Comparison of ENCODE assay signal across 39 cellular contexts in the genomic region with DNA sequence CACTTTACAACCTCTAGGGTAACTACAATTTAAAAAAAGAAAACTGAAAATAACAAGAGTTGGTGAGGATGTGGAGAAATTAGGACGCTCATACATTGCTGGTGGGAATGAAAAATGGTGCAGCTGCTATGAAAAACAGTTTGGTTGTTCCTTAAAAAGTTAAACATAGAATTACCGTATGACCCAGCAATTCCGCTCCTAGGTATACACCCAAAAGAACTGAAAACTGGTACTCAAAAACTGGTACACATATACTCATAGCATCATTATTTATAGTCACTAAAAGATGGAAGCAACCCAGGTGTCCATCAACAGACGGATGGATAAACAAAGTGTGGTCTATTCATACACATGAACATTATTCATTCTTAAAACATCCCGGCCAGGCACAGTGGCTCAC. TPM values are rescaled to one million over a fixed set of nuclear protein-coding genes. Genes with fewer than 3 reads are reported as not detected.
"Had no signal": no experiment of that assay in that cellular context is flagged by ENCODE, and none has a peak within 500 bp of the region (broad histone marks: within the 10 kb centered on the region; RNA-seq: fewer than 3 reads in every experiment).

No MANE protein-coding gene starts in this region.

- H3K27ac Mint-ChIP-seq: activated naive CD4-positive, alpha-beta T cell treated with anti-CD3 and anti-CD28 coated beads for 36 hours; activated naive CD4-positive, alpha-beta T cell treated with anti-CD3 and anti-CD28 coated beads, Interleukin-2, amount 10 ng/mL, durations not matched to agents 7 days and 5 days; activated naive CD4-positive, alpha-beta T cell treated with anti-CD3 and anti-CD28 coated beads, Interleukin-2, amount 50 U/mL, for 24 hours; activated naive CD8-positive, alpha-beta T cell; activated naive CD8-positive, alpha-beta T cell treated with anti-CD3 and anti-CD28 coated beads for 36 hours; activated naive CD8-positive, alpha-beta T cell treated with anti-CD3 and anti-CD28 coated beads, Interleukin-2, amount 10 ng/mL, durations not matched to agents 7 days and 5 days; activated naive CD8-positive, alpha-beta T cell treated with anti-CD3 and anti-CD28 coated beads, Interleukin-2, amount 50 U/mL, for 24 hours; activated T-cell treated with anti-CD3 and anti-CD28 coated beads, Interleukin-2, amount 50 U/mL, for 24 hours; activated T-cell treated with anti-CD3 and anti-CD28 coated beads, Interleukin-2, amount 50 U/mL, for 72 hours; activated T-helper 1 cell treated with anti-CD3 and anti-CD28 coated beads, Interleukin-12 subunit alpha, Interleukin-12 subunit beta, Interleukin-2, Interleukin-4 antibody, amounts not matched to agents 30 ng/mL and 10 ng/mL and 1 ng/mL, durations not matched to agents 14 hours and 24 hours and 36 hours; activated T-helper 17 cell treated with anti-CD3 and anti-CD28 coated beads, Interleukin-2, amount 50 U/mL, for 72 hours; activated T-helper 2 cell treated with anti-CD3 and anti-CD28 coated beads, Interferon-gamma antibody, Interleukin-2, Interleukin-4, amounts not matched to agents 10 μg/mL and 5 μg/mL and 100 μg/mL, durations not matched to agents 14 hours and 24 hours and 36 hours; brain had no signal

- H3K36me3 ChIP-seq: adrenal gland, ascending aorta, brain microvascular endothelial cell, breast epithelium, cardiac muscle cell had no signal

- H3K27me3 Mint-ChIP-seq: activated naive CD4-positive, alpha-beta T cell treated with anti-CD3 and anti-CD28 coated beads, Interleukin-2, amount 50 U/mL, for 24 hours; activated naive CD8-positive, alpha-beta T cell; activated naive CD8-positive, alpha-beta T cell treated with anti-CD3 and anti-CD28 coated beads for 36 hours; activated naive CD8-positive, alpha-beta T cell treated with anti-CD3 and anti-CD28 coated beads, Interleukin-2, amount 10 ng/mL, durations not matched to agents 7 days and 5 days; activated T-cell treated with anti-CD3 and anti-CD28 coated beads, Interleukin-2, amount 50 U/mL, for 24 hours; activated T-helper 17 cell treated with anti-CD3 and anti-CD28 coated beads, Interleukin-2, amount 50 U/mL, for 72 hours; central memory CD8-positive, alpha-beta T cell had no signal

- ATAC-seq: activated naive CD4-positive, alpha-beta T cell treated with anti-CD3 and anti-CD28 coated beads, Interleukin-2, amount 50 U/mL, for 72 hours; activated naive CD8-positive, alpha-beta T cell treated with anti-CD3 and anti-CD28 coated beads, Interleukin-2, amount 50 U/mL, for 24 hours; activated T-cell treated with anti-CD3 and anti-CD28 coated beads, Interleukin-2, amount 50 U/mL, for 4 hours; activated T-cell treated with anti-CD3 and anti-CD28 coated beads, Interleukin-2, amount 50 U/mL, for 72 hours; activated T-helper 17 cell treated with anti-CD3 and anti-CD28 coated beads, Interleukin-2, amount 50 U/mL, for 72 hours; body of pancreas had no signal

- H3K9me3 ChIP-seq: adrenal gland, ascending aorta, body of pancreas, breast epithelium had no signal

- H3K9me3 Mint-ChIP-seq: activated naive CD4-positive, alpha-beta T cell treated with anti-CD3 and anti-CD28 coated beads, Interleukin-2, amount 10 ng/mL, durations not matched to agents 7 days and 5 days; activated naive CD4-positive, alpha-beta T cell treated with anti-CD3 and anti-CD28 coated beads, Interleukin-2, amount 50 U/mL, for 24 hours; activated naive CD4-positive, alpha-beta T cell treated with anti-CD3 and anti-CD28 coated beads, Interleukin-2, amount 50 U/mL, for 72 hours; activated naive CD8-positive, alpha-beta T cell treated with anti-CD3 and anti-CD28 coated beads for 36 hours; activated naive CD8-positive, alpha-beta T cell treated with anti-CD3 and anti-CD28 coated beads, Interleukin-2, amount 10 ng/mL, durations not matched to agents 7 days and 5 days; activated naive CD8-positive, alpha-beta T cell treated with anti-CD3 and anti-CD28 coated beads, Interleukin-2, amount 50 U/mL, for 24 hours; activated T-cell treated with anti-CD3 and anti-CD28 coated beads, Interleukin-2, amount 50 U/mL, for 4 hours; activated T-cell treated with anti-CD3 and anti-CD28 coated beads, Interleukin-2, amount 50 U/mL, for 72 hours; activated T-helper 1 cell treated with anti-CD3 and anti-CD28 coated beads, Interleukin-12 subunit alpha, Interleukin-12 subunit beta, Interleukin-2, Interleukin-4 antibody, amounts not matched to agents 30 ng/mL and 10 ng/mL and 1 ng/mL, durations not matched to agents 14 hours and 24 hours and 36 hours; activated T-helper 17 cell treated with anti-CD3 and anti-CD28 coated beads, Interleukin-2, amount 50 U/mL, for 72 hours; activated T-helper 2 cell treated with anti-CD3 and anti-CD28 coated beads, Interferon-gamma antibody, Interleukin-2, Interleukin-4, amounts not matched to agents 10 μg/mL and 5 μg/mL and 100 μg/mL, durations not matched to agents 14 hours and 24 hours and 36 hours; central memory CD8-positive, alpha-beta T cell had no signal

- H3K4me3 ChIP-seq: adrenal gland, ascending aorta, body of pancreas, breast epithelium, cardiac muscle cell had no signal

- H3K36me3 Mint-ChIP-seq: activated naive CD4-positive, alpha-beta T cell treated with anti-CD3 and anti-CD28 coated beads, Interleukin-2, amount 10 ng/mL, durations not matched to agents 7 days and 5 days; activated naive CD4-positive, alpha-beta T cell treated with anti-CD3 and anti-CD28 coated beads, Interleukin-2, amount 50 U/mL, for 24 hours; activated naive CD4-positive, alpha-beta T cell treated with anti-CD3 and anti-CD28 coated beads, Interleukin-2, amount 50 U/mL, for 72 hours; activated naive CD8-positive, alpha-beta T cell; activated naive CD8-positive, alpha-beta T cell treated with anti-CD3 and anti-CD28 coated beads for 36 hours; activated naive CD8-positive, alpha-beta T cell treated with anti-CD3 and anti-CD28 coated beads, Interleukin-2, amount 10 ng/mL, durations not matched to agents 7 days and 5 days; brain had no signal

- H3K4me3 Mint-ChIP-seq: activated naive CD4-positive, alpha-beta T cell treated with anti-CD3 and anti-CD28 coated beads for 36 hours; activated naive CD4-positive, alpha-beta T cell treated with anti-CD3 and anti-CD28 coated beads, Interleukin-2, amount 10 ng/mL, durations not matched to agents 7 days and 5 days; activated naive CD4-positive, alpha-beta T cell treated with anti-CD3 and anti-CD28 coated beads, Interleukin-2, amount 50 U/mL, for 24 hours; activated naive CD8-positive, alpha-beta T cell; activated naive CD8-positive, alpha-beta T cell treated with anti-CD3 and anti-CD28 coated beads for 36 hours; activated naive CD8-positive, alpha-beta T cell treated with anti-CD3 and anti-CD28 coated beads, Interleukin-2, amount 10 ng/mL, durations not matched to agents 7 days and 5 days; activated naive CD8-positive, alpha-beta T cell treated with anti-CD3 and anti-CD28 coated beads, Interleukin-2, amount 50 U/mL, for 24 hours; activated T-cell treated with anti-CD3 and anti-CD28 coated beads, Interleukin-2, amount 50 U/mL, for 24 hours; activated T-cell treated with anti-CD3 and anti-CD28 coated beads, Interleukin-2, amount 50 U/mL, for 4 hours; activated T-cell treated with anti-CD3 and anti-CD28 coated beads, Interleukin-2, amount 50 U/mL, for 72 hours; activated T-helper 1 cell treated with anti-CD3 and anti-CD28 coated beads, Interleukin-12 subunit alpha, Interleukin-12 subunit beta, Interleukin-2, Interleukin-4 antibody, amounts not matched to agents 30 ng/mL and 10 ng/mL and 1 ng/mL, durations not matched to agents 14 hours and 24 hours and 36 hours; activated T-helper 17 cell treated with anti-CD3 and anti-CD28 coated beads, Interleukin-2, amount 50 U/mL, for 72 hours; brain; central memory CD8-positive, alpha-beta T cell had no signal

- H3K27ac ChIP-seq: adrenal gland, ascending aorta, body of pancreas, brain microvascular endothelial cell, breast epithelium, cardiac muscle cell had no signal

- FAIRE-seq: astrocyte, bronchial epithelial cell had no signal

- H3K4me1 ChIP-seq: adrenal gland, body of pancreas, breast epithelium had no signal

- H3K4me1 Mint-ChIP-seq: activated naive CD4-positive, alpha-beta T cell treated with anti-CD3 and anti-CD28 coated beads, Interleukin-2, amount 10 ng/mL, durations not matched to agents 7 days and 5 days; activated naive CD4-positive, alpha-beta T cell treated with anti-CD3 and anti-CD28 coated beads, Interleukin-2, amount 50 U/mL, for 24 hours; activated naive CD8-positive, alpha-beta T cell treated with anti-CD3 and anti-CD28 coated beads for 36 hours; activated naive CD8-positive, alpha-beta T cell treated with anti-CD3 and anti-CD28 coated beads, Interleukin-2, amount 10 ng/mL, durations not matched to agents 7 days and 5 days; activated naive CD8-positive, alpha-beta T cell treated with anti-CD3 and anti-CD28 coated beads, Interleukin-2, amount 50 U/mL, for 24 hours; activated T-helper 17 cell treated with anti-CD3 and anti-CD28 coated beads, Interleukin-2, amount 50 U/mL, for 72 hours; central memory CD8-positive, alpha-beta T cell had no signal

- DNase-seq: activated effector memory CD4-positive, alpha-beta T cell treated with anti-CD3 and anti-CD28 coated beads, Interleukin-2, amount 50 U/mL, for 16 hours; activated effector memory CD4-positive, alpha-beta T cell treated with Interleukin-2 at 50 U/mL for 16 hours; activated gamma-delta T cell; activated gamma-delta T cell treated with Interleukin-2 at 50 U/mL for 16 hours; activated naive CD4-positive, alpha-beta T cell; activated naive CD4-positive, alpha-beta T cell treated with anti-CD3 and anti-CD28 coated beads for 36 hours; activated naive CD4-positive, alpha-beta T cell treated with anti-CD3 and anti-CD28 coated beads, Interleukin-2, amount 10 ng/mL, durations not matched to agents 7 days and 5 days; activated naive CD4-positive, alpha-beta T cell treated with anti-CD3 and anti-CD28 coated beads, Interleukin-2, amount 50 U/mL, for 16 hours; activated naive CD4-positive, alpha-beta T cell treated with Interleukin-2 at 50 U/mL for 16 hours; activated naive CD8-positive, alpha-beta T cell treated with anti-CD3 and anti-CD28 coated beads for 36 hours; activated naive CD8-positive, alpha-beta T cell treated with anti-CD3 and anti-CD28 coated beads, Interleukin-2, amount 10 ng/mL, durations not matched to agents 7 days and 5 days; activated naive CD8-positive, alpha-beta T cell treated with anti-CD3 and anti-CD28 coated beads, Interleukin-2, amount 50 U/mL, for 24 hours; activated T-cell treated with anti-CD3 and anti-CD28 coated beads, Interleukin-2, amount 50 U/mL, for 24 hours; activated T-cell treated with anti-CD3 and anti-CD28 coated beads, Interleukin-2, amount 50 U/mL, for 4 hours; activated T-cell treated with anti-CD3 and anti-CD28 coated beads, Interleukin-2, amount 50 U/mL, for 48 hours; activated T-cell treated with anti-CD3 and anti-CD28 coated beads, Interleukin-2, amount 50 U/mL, for 72 hours; adrenal gland; amniotic stem cell; amygdala; anterior cingulate cortex; body of pancreas; brain microvascular endothelial cell; caudate nucleus; central memory CD4-positive, alpha-beta T cell; cerebellar nuclear complex had no signal

RNA-seq across cellular contexts. Expression of a gene that starts 42.9 kb away (rescaled TPM):
- total RNA-seq: ascending aorta, body of pancreas, cardiac muscle cell had no signal
- polyA plus RNA-seq: aorta had no signal
